In the genomic region with DNA sequence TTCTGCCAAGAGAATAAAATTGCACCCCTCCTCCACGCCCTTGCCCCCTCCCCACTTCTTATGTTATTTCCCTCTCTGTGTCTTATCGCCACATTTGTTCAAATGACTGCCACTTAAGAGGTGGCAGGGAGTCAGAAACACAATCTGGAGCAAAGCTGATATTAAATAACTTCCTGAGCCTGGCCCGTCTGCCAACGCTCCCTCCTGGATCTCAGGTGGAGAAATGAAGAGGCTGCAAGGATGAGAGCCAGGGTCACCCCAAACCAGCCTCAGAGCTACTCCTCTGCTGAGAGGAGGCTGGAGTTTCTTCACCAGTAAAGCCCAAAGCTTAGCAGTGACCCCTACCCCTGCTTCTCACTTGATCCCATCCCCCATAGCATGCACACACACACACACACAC, we compare ENCODE assay signal across 30 cellular contexts. TPM values are rescaled to one million over a fixed set of nuclear protein-coding genes. Genes with fewer than 3 reads are reported as not detected.
"Had no signal": no experiment of that assay in that cellular context is flagged by ENCODE, and none has a peak within 500 bp of the region (broad histone marks: within the 10 kb centered on the region; RNA-seq: fewer than 3 reads in every experiment).

No MANE protein-coding gene starts in this region.

- DNase-seq: activated CD4-positive, alpha-beta memory T cell treated with anti-CD3 and anti-CD28 coated beads, Interleukin-2, amount 10 ng/mL, durations not matched to agents 7 days and 5 days; activated CD4-positive, alpha-beta T cell treated with anti-CD3 and anti-CD28 coated beads for 1 hour; activated CD4-positive, alpha-beta T cell treated with anti-CD3 and anti-CD28 coated beads for 4 hours; activated CD4-positive, alpha-beta T cell treated with anti-CD3 and anti-CD28 coated beads, Interleukin-2, amount 50 U/mL, for 4 hours; activated CD8-positive, alpha-beta memory T cell treated with anti-CD3 and anti-CD28 coated beads, Interleukin-2, amount 50 U/mL, for 48 hours; activated gamma-delta T cell; activated naive CD4-positive, alpha-beta T cell; activated naive CD8-positive, alpha-beta T cell treated with anti-CD3 and anti-CD28 coated beads, Interleukin-2, amount 10 ng/mL, durations not matched to agents 7 days and 5 days; activated T-cell treated with anti-CD3 and anti-CD28 coated beads for 4 hours; brain microvascular endothelial cell; effector memory CD4-positive, alpha-beta T cell; foreskin keratinocyte; gastrocnemius medialis; heart left ventricle; T-helper 2 cell had no signal

- H3K4me3 ChIP-seq: ascending aorta, coronary artery, dorsolateral prefrontal cortex, gastrocnemius medialis, heart left ventricle had no signal

- H3K27me3 Mint-ChIP-seq: activated naive CD8-positive, alpha-beta T cell treated with anti-CD3 and anti-CD28 coated beads, Interleukin-2, amount 10 ng/mL, durations not matched to agents 7 days and 5 days had no signal

- H3K27ac Mint-ChIP-seq: activated CD4-positive, alpha-beta memory T cell treated with anti-CD3 and anti-CD28 coated beads, Interleukin-2, amount 10 ng/mL, durations not matched to agents 7 days and 5 days; activated CD4-positive, alpha-beta T cell treated with anti-CD3 and anti-CD28 coated beads, Interleukin-2, amount 10 ng/mL, durations not matched to agents 7 days and 5 days; activated naive CD4-positive, alpha-beta T cell treated with anti-CD3 and anti-CD28 coated beads, Interleukin-2, amount 10 ng/mL, durations not matched to agents 7 days and 5 days; activated naive CD4-positive, alpha-beta T cell treated with anti-CD3 and anti-CD28 coated beads, Interleukin-2, amount 50 U/mL, for 72 hours; activated naive CD8-positive, alpha-beta T cell treated with anti-CD3 and anti-CD28 coated beads, Interleukin-2, amount 10 ng/mL, durations not matched to agents 7 days and 5 days; activated T-cell treated with anti-CD3 and anti-CD28 coated beads, Interleukin-2, amount 50 U/mL, for 24 hours; activated T-cell treated with anti-CD3 and anti-CD28 coated beads, Interleukin-2, amount 50 U/mL, for 72 hours; dendritic cell treated with granulocyte-macrophage colony-stimulating factor and Interleukin-4, amounts not matched to agents 40 ng/mL and 50 ng/mL, for 4 days; endodermal cell; WTC11 had no signal

- H3K27ac ChIP-seq: ascending aorta, brain microvascular endothelial cell, coronary artery, dorsolateral prefrontal cortex, foreskin keratinocyte, gastrocnemius medialis, heart left ventricle, VCaP had no signal

- H3K36me3 Mint-ChIP-seq: activated naive CD4-positive, alpha-beta T cell treated with anti-CD3 and anti-CD28 coated beads, Interleukin-2, amount 10 ng/mL, durations not matched to agents 7 days and 5 days; activated naive CD4-positive, alpha-beta T cell treated with anti-CD3 and anti-CD28 coated beads, Interleukin-2, amount 50 U/mL, for 72 hours; activated naive CD8-positive, alpha-beta T cell treated with anti-CD3 and anti-CD28 coated beads, Interleukin-2, amount 10 ng/mL, durations not matched to agents 7 days and 5 days had no signal

- H3K9me3 ChIP-seq: ascending aorta, gastrocnemius medialis, heart left ventricle had no signal

- H3K4me1 ChIP-seq: foreskin keratinocyte had no signal

- H3K9me3 Mint-ChIP-seq: activated CD4-positive, alpha-beta memory T cell treated with anti-CD3 and anti-CD28 coated beads, Interleukin-2, amount 10 ng/mL, durations not matched to agents 7 days and 5 days; activated CD4-positive, alpha-beta T cell treated with anti-CD3 and anti-CD28 coated beads, Interleukin-2, amount 10 ng/mL, durations not matched to agents 7 days and 5 days; activated naive CD4-positive, alpha-beta T cell treated with anti-CD3 and anti-CD28 coated beads, Interleukin-2, amount 10 ng/mL, durations not matched to agents 7 days and 5 days; activated naive CD4-positive, alpha-beta T cell treated with anti-CD3 and anti-CD28 coated beads, Interleukin-2, amount 50 U/mL, for 72 hours; activated naive CD8-positive, alpha-beta T cell treated with anti-CD3 and anti-CD28 coated beads, Interleukin-2, amount 10 ng/mL, durations not matched to agents 7 days and 5 days; activated T-cell treated with anti-CD3 and anti-CD28 coated beads, Interleukin-2, amount 50 U/mL, for 24 hours; activated T-cell treated with anti-CD3 and anti-CD28 coated beads, Interleukin-2, amount 50 U/mL, for 72 hours; central memory CD8-positive, alpha-beta T cell; dendritic cell treated with granulocyte-macrophage colony-stimulating factor and Interleukin-4, amounts not matched to agents 40 ng/mL and 50 ng/mL, for 4 days; endodermal cell had no signal

- H3K4me3 Mint-ChIP-seq: activated CD4-positive, alpha-beta memory T cell treated with anti-CD3 and anti-CD28 coated beads, Interleukin-2, amount 10 ng/mL, durations not matched to agents 7 days and 5 days; activated CD4-positive, alpha-beta T cell treated with anti-CD3 and anti-CD28 coated beads, Interleukin-2, amount 10 ng/mL, durations not matched to agents 7 days and 5 days; activated naive CD4-positive, alpha-beta T cell treated with anti-CD3 and anti-CD28 coated beads, Interleukin-2, amount 10 ng/mL, durations not matched to agents 7 days and 5 days; activated naive CD8-positive, alpha-beta T cell treated with anti-CD3 and anti-CD28 coated beads, Interleukin-2, amount 10 ng/mL, durations not matched to agents 7 days and 5 days; activated T-cell treated with anti-CD3 and anti-CD28 coated beads, Interleukin-2, amount 50 U/mL, for 24 hours; activated T-cell treated with anti-CD3 and anti-CD28 coated beads, Interleukin-2, amount 50 U/mL, for 72 hours; central memory CD8-positive, alpha-beta T cell; dendritic cell treated with granulocyte-macrophage colony-stimulating factor and Interleukin-4, amounts not matched to agents 40 ng/mL and 50 ng/mL, for 4 days; endodermal cell; WTC11 had no signal

- H3K27me3 ChIP-seq: ascending aorta, brain microvascular endothelial cell, dorsolateral prefrontal cortex, foreskin keratinocyte, gastrocnemius medialis, heart left ventricle had no signal

- FAIRE-seq: bronchial epithelial cell had no signal

- H3K36me3 ChIP-seq: ascending aorta, brain microvascular endothelial cell, gastrocnemius medialis, heart left ventricle had no signal

RNA-seq across cellular contexts. Expression of a gene that starts 13.4 kb away (rescaled TPM):
- total RNA-seq: activated CD4-positive, alpha-beta memory T cell treated with anti-CD3 and anti-CD28 coated beads, Interleukin-2, amount 10 ng/mL, durations not matched to agents 7 days and 5 days; activated CD4-positive, alpha-beta T cell treated with anti-CD3 and anti-CD28 coated beads, Interleukin-2, amount 10 ng/mL, durations not matched to agents 7 days and 5 days; activated naive CD8-positive, alpha-beta T cell treated with anti-CD3 and anti-CD28 coated beads, Interleukin-2, amount 10 ng/mL, durations not matched to agents 7 days and 5 days; bronchial epithelial cell; epithelial cell of proximal tubule; foreskin keratinocyte had no signal
- polyA plus RNA-seq: foreskin keratinocyte had no signal
